ENCODE assay signal across 11 cellular contexts in the genomic region with DNA sequence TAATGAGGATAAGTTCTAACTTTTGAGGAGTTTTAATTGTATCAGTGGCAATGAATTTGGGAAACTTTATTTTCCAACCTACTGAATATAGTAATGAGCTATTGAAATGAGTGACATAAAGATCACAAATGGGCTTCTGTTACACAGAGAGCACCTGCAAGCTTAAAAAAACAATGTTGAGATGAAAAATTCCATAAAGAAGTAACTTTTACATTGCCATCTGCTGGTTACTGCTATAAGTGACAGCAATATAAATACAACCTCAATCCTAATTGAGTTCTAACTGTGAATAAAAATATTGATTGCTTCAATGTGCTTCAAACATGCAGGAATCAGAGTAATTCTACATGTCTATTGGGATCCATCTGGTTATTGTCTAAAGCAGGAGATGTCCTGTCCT. TPM values are rescaled to one million over a fixed set of nuclear protein-coding genes. Genes with fewer than 3 reads are reported as not detected.
DNase-seq lines count a peak whose midpoint lies in the region; TF ChIP-seq lines count a peak whose summit lies in the region.
"Had no signal": no experiment of that assay in that cellular context is flagged by ENCODE, and none has a peak within 500 bp of the region (broad histone marks: within the 10 kb centered on the region; RNA-seq: fewer than 3 reads in every experiment).

No MANE protein-coding gene starts in this region.

- in situ Hi-C loops in astrocyte of the spinal cord (cut with HindIII; ENCODE audit: low sequenced_read_pairs) = no loop called here

- no peak overlapping the region for H3K9ac ChIP-seq in liver (ENCODE audit: low read depth in 1 of 2, low read length in 2 of 2)

- TF ChIP-seq RAD21 in liver (IDR thresholded peaks at IDR 0.05) = peak in 1 of 2 donors; percentile 51

- H3K36me3 ChIP-seq in liver (ENCODE audit: control insufficient read depth in 4 of 4, insufficient read depth in 3 of 4, low read depth in 1 of 4, low read length in 3 of 4) = no peaks in the 10 kb centered on the region

- TF ChIP-seq CTCF in GM20000 (IDR thresholded peaks at IDR 0.05; ENCODE audit: extremely low read depth, missing control alignments) (peak; percentile 6), astrocyte of the spinal cord (IDR thresholded peaks at IDR 0.05; ENCODE audit: low read depth, low read length) (peak; percentile 38), liver (IDR thresholded peaks at IDR 0.05; ENCODE audit: low read depth, low read length, missing input control) (peak; percentile 27)

- peaks cover 0 to 7% (median 0%) of the 10 kb centered on the region in 4 donors for H3K27me3 ChIP-seq in liver (ENCODE audit: control insufficient read depth in 4 of 4, insufficient read depth in 4 of 4, low read length in 3 of 4)

- H3K4me1 ChIP-seq in liver (ENCODE audit: control insufficient read depth in 4 of 4, insufficient read depth in 4 of 4, low read length in 3 of 4) = no peaks in the 10 kb centered on the region

- DNase-seq in COLO829 (ENCODE audit: low spot score) (peak; percentile 30), GM20000 (ENCODE audit: low spot score) (peak; percentile 21), astrocyte of the spinal cord (ENCODE audit: low read depth, low spot score) (peak; percentile 9), NCI-H146 (lab: John Stamatoyannopoulos, UW) (no peak), retina (no peak)
- no peak for DNase-seq in effector CD4-positive, alpha-beta T cell
- DNase-seq in activated effector memory CD4-positive, alpha-beta T cell treated with anti-CD3 and anti-CD28 coated beads, Interleukin-2, amount 50 U/mL, for 16 hours = no peak
- DNase-seq: activated T-cell treated with anti-CD3 and anti-CD28 coated beads, Interleukin-2, amount 50 U/mL, for 24 hours; natural killer cell; T-cell had no signal

- peaks cover 0 to 3% (median 0%) of the 10 kb centered on the region in 4 donors for H3K9me3 ChIP-seq in liver (ENCODE audit: control insufficient read depth in 4 of 4, low read length in 3 of 4)

- H3K4me3 ChIP-seq in astrocyte of the spinal cord (ENCODE audit: low read depth, low read length) (no peak overlapping the region), liver (ENCODE audit: low read depth in 1 of 3, low read length in 3 of 3) (no peak overlapping the region)

- no peak overlapping the region for H3K27ac ChIP-seq in liver (ENCODE audit: low read depth in 1 of 2, low read length in 2 of 2)

TF ChIP-seq in liver, 16 proteins besides CTCF, POLR2A, EP300 and RAD21:
- TF ChIP-seq JUND (IDR thresholded peaks at IDR 0.05) (no peak), NR2F2 (IDR thresholded peaks at IDR 0.05) (no peak), FOXA1 (IDR thresholded peaks at IDR 0.05) (no peak), GABPA (IDR thresholded peaks at IDR 0.05 in 1 of 2, conservative IDR thresholded peaks at IDR 0.05 in 1 of 2) (no peak), HNF4G (IDR thresholded peaks at IDR 0.05) (no peak), SP1 (IDR thresholded peaks at IDR 0.05) (no peak), FOXA2 (IDR thresholded peaks at IDR 0.05) (no peak), YY1 (IDR thresholded peaks at IDR 0.05) (no peak)
- TF ChIP-seq, protein P1, sequence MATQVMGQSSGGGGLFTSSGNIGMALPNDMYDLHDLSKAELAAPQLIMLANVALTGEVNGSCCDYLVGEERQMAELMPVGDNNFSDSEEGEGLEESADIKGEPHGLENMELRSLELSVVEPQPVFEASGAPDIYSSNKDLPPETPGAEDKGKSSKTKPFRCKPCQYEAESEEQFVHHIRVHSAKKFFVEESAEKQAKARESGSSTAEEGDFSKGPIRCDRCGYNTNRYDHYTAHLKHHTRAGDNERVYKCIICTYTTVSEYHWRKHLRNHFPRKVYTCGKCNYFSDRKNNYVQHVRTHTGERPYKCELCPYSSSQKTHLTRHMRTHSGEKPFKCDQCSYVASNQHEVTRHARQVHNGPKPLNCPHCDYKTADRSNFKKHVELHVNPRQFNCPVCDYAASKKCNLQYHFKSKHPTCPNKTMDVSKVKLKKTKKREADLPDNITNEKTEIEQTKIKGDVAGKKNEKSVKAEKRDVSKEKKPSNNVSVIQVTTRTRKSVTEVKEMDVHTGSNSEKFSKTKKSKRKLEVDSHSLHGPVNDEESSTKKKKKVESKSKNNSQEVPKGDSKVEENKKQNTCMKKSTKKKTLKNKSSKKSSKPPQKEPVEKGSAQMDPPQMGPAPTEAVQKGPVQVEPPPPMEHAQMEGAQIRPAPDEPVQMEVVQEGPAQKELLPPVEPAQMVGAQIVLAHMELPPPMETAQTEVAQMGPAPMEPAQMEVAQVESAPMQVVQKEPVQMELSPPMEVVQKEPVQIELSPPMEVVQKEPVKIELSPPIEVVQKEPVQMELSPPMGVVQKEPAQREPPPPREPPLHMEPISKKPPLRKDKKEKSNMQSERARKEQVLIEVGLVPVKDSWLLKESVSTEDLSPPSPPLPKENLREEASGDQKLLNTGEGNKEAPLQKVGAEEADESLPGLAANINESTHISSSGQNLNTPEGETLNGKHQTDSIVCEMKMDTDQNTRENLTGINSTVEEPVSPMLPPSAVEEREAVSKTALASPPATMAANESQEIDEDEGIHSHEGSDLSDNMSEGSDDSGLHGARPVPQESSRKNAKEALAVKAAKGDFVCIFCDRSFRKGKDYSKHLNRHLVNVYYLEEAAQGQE (IDR thresholded peaks at IDR 0.05) = no peak
- TF ChIP-seq, protein P2, sequence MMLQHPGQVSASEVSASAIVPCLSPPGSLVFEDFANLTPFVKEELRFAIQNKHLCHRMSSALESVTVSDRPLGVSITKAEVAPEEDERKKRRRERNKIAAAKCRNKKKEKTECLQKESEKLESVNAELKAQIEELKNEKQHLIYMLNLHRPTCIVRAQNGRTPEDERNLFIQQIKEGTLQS (IDR thresholded peaks at IDR 0.05) = no peak
- TF ChIP-seq, protein P3, sequence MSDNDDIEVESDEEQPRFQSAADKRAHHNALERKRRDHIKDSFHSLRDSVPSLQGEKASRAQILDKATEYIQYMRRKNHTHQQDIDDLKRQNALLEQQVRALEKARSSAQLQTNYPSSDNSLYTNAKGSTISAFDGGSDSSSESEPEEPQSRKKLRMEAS (IDR thresholded peaks at IDR 0.05) = no peak
TF ChIP-seq in liver: peak in this region for 0.

RNA-seq across cellular contexts. Expression of a gene that starts 14.2 kb away (rescaled TPM):
- total RNA-seq in liver = not detected
- polyA plus RNA-seq in liver = not detected
- total RNA-seq: natural killer cell, T-cell had no signal

Comparison
In these comparisons a context has a peak if more than half of its experiments do, and no peak if none do; other contexts are left out.
1. DNase-seq: peak in COLO829 (single experiment), GM20000 (single experiment) and astrocyte of the spinal cord (single experiment); none in NCI-H146 (single experiment), retina (single experiment), effector CD4-positive, alpha-beta T cell (single experiment) and activated effector memory CD4-positive, alpha-beta T cell treated with anti-CD3 and anti-CD28 coated beads, Interleukin-2, amount 50 U/mL, for 16 hours (single experiment).
2. Peak in every context shown above with its lines, with median percentiles within 50 percentile points of each other: CTCF ChIP-seq.